28 cellular contexts compared by ENCODE assay signal in the genomic region with DNA sequence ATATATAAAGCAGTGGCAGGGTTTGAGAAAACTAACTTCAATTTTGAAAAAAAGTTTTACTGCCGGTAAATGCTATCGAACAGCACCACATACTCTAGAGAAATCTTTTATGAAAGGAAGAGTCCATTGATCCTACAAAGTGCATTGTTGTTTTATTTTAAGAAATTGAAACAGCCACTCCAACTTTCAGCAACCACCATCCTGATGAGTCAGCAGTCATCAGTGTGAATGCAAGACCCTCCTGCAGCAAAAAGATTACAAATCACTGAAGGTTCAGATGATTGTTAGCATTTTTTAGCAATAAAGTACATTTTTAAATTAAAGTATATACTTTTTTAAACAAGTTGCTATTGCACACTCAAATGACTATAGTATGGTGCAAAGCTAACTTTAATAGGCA.
"Had no signal": no experiment of that assay in that cellular context is flagged by ENCODE, and none has a peak within 500 bp of the region (broad histone marks: within the 10 kb centered on the region; RNA-seq: fewer than 3 reads in every experiment).

No MANE protein-coding gene starts in this region.

- H3K4me2 ChIP-seq: neural progenitor cell, smooth muscle cell had no signal

- H3K27ac ChIP-seq: neural progenitor cell, ovary, parathyroid adenoma, psoas muscle, skin epidermis, spleen, suprapubic skin, testis, tibial artery, transverse colon, upper lobe of right lung, uterus had no signal

- H3K4me1 ChIP-seq: parathyroid adenoma, psoas muscle, spleen, suprapubic skin, testis, tibial artery, transverse colon, upper lobe of right lung, uterus had no signal

- H3K9ac ChIP-seq: neural progenitor cell, parathyroid adenoma had no signal

- H2AFZ ChIP-seq: neural progenitor cell, parathyroid adenoma had no signal

- H3K27me3 ChIP-seq: neural progenitor cell, ovary, spleen, suprapubic skin, testis, tibial artery, transverse colon, upper lobe of right lung, uterus had no signal

- DNase-seq: natural killer cell; occipital lobe; ovary; posterior cingulate gyrus; psoas muscle; right cardiac atrium; spleen; stimulated activated CD4-positive, alpha-beta T cell treated with anti-CD3 and anti-CD28 coated beads, Interleukin-12 subunit alpha, Interleukin-12 subunit beta, amount 100 ng/mL, for 4 hours; stimulated activated CD4-positive, alpha-beta T cell treated with anti-CD3 and anti-CD28 coated beads, Interleukin-1b, Interleukin-23, amount 100 ng/mL, for 48 hours; stimulated activated CD4-positive, alpha-beta T cell treated with anti-CD3 and anti-CD28 coated beads, Interleukin-4, amount 100 ng/mL, for 1 hour; stimulated activated CD4-positive, alpha-beta T cell treated with anti-CD3 and anti-CD28 coated beads, Interleukin-4, amount 100 ng/mL, for 4 hours; stimulated activated CD8-positive, alpha-beta memory T cell treated with anti-CD3 and anti-CD28 coated beads, Interleukin-4, amount 100 ng/mL, for 48 hours; stimulated activated naive CD4-positive, alpha-beta T cell; stimulated activated naive CD8-positive, alpha-beta T cell treated with anti-CD3 and anti-CD28 coated beads, Interleukin-15, amount 100 ng/mL, for 72 hours; stimulated activated naive CD8-positive, alpha-beta T cell treated with anti-CD3 and anti-CD28 coated beads, Interleukin-15, Interleukin-2, amounts not matched to agents 100 U/mL and 50 U/mL, for 24 hours; substantia nigra; testis; tibial artery; transverse colon; upper lobe of right lung; uterus had no signal

- ATAC-seq: natural killer cell; psoas muscle; right cardiac atrium; sciatic nerve; stimulated activated memory B cell treated with anti-CD40 and anti-IgM and Interleukin-4, amounts not matched to agents 10 μg/mL and 1 μg/mL and 100 μg/mL, for 72 hours; stimulated activated naive CD8-positive, alpha-beta T cell treated with anti-CD3 and anti-CD28 coated beads, Interleukin-15, amount 100 ng/mL, for 72 hours; stimulated activated naive CD8-positive, alpha-beta T cell treated with anti-CD3 and anti-CD28 coated beads, Interleukin-15, Interleukin-2, amounts not matched to agents 100 U/mL and 50 U/mL, for 24 hours; upper lobe of right lung had no signal

- H3K9me3 ChIP-seq: ovary, psoas muscle, testis, upper lobe of right lung, uterus had no signal

- H3K79me2 ChIP-seq: parathyroid adenoma had no signal

- H3K36me3 ChIP-seq: neural progenitor cell, ovary, spleen, suprapubic skin, tibial artery, transverse colon, upper lobe of right lung, uterus had no signal

- H3K4me3 ChIP-seq: neural progenitor cell, ovary, psoas muscle, skin epidermis, smooth muscle cell, spleen, suprapubic skin, testis, tibial artery, transverse colon, upper lobe of right lung, uterus had no signal
